Comparison of ENCODE assay signal across 8 cellular contexts in the genomic region with DNA sequence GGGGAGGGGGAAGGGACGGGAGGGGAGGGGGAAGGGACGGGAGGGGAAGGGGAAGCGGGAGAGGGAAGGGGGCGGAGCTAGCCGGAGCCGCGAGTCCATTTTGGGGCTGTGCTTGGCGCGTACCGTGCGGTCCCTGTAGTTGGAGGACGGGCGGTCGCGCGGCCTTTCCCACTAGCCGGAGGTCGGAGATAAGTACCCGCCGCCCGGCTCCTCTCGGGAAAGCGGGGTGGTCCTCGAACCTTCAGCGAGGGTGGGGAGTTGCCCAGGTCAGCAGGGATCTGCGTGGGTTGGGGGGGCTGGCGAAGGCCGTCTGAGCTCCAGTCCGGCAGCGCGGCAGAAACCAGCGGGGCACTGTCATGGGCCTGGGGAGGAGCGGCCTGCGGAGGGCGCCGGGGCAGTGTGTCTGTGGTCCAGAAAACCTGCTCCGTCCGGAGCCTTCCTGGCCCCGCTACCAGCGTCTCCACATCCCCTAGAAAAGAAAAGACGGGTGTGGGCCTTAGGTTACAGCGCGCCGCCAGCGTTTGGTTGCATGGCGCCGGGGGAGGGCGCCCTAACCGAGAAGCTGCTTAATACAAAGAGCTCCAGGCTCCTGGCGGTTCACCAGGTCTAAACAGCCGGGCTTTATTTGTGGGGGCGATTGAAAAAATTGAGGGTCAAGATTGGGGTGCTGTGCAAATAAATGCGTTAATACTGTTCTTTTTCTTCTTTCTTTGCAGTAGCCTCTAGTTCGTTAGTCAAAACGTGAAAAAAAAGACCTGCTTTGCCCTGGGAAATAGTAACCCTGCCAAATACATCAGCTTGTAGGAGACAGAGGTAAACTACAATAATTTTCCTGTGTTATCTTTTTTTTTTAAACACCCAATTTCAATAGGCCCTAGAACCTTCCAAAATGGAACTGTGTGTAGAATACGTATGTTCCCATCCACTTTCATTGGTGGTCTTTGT.
DNase-seq lines count a peak whose midpoint lies in the region; ATAC-seq and TF ChIP-seq lines count a peak whose summit lies in the region.

A gene with protein sequence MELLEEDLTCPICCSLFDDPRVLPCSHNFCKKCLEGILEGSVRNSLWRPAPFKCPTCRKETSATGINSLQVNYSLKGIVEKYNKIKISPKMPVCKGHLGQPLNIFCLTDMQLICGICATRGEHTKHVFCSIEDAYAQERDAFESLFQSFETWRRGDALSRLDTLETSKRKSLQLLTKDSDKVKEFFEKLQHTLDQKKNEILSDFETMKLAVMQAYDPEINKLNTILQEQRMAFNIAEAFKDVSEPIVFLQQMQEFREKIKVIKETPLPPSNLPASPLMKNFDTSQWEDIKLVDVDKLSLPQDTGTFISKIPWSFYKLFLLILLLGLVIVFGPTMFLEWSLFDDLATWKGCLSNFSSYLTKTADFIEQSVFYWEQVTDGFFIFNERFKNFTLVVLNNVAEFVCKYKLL (plus strand): TSS at position 92 of the 945 bp plus-strand sequence. CDS start 14,899 bp downstream, outside the sequence.

- peak; percentile 72 for ATAC-seq in GM21786 (IDR thresholded peaks at IDR 0.05; ENCODE audit: unreplicated experiment)
- peak; percentile 91 for ATAC-seq in stimulated activated naive CD8-positive, alpha-beta T cell treated with anti-CD3 and anti-CD28 coated beads, Interleukin-15, amount 100 ng/mL, for 72 hours

- H3K4me3 Mint-ChIP-seq in nephron progenitor cell, result peak within 1 kb of the TSS; percentile 92
- H3K4me3 Mint-ChIP-seq in stimulated activated naive CD8-positive, alpha-beta T cell treated with anti-CD3 and anti-CD28 coated beads, Interleukin-15, amount 100 ng/mL, for 72 hours, result peak within 1 kb of the TSS; percentile 85 to 89

- peaks cover 42% of the 10 kb centered on the region for H3K36me3 ChIP-seq in KOPT-K1 (ENCODE audit: insufficient read depth, low read length)

- no peaks in the 10 kb centered on the region for H3K9me3 Mint-ChIP-seq in nephron progenitor cell
- no peaks in the 10 kb centered on the region for H3K9me3 Mint-ChIP-seq in stimulated activated naive CD8-positive, alpha-beta T cell treated with anti-CD3 and anti-CD28 coated beads, Interleukin-15, amount 100 ng/mL, for 72 hours

- DNase-seq in EH (ENCODE audit: low read depth) (peak; percentile 89), fibroblast of pulmonary artery (ENCODE audit: low read depth) (peak; percentile 92), nephron progenitor cell (peak; percentile 88)
- DNase-seq in activated effector memory CD4-positive, alpha-beta T cell treated with Interleukin-2 at 50 U/mL for 16 hours, result peak; percentile 78
- DNase-seq in stimulated activated naive CD8-positive, alpha-beta T cell treated with anti-CD3 and anti-CD28 coated beads, Interleukin-15, amount 100 ng/mL, for 72 hours, result peak; percentile 80 to 87

- TF ChIP-seq CTCF in fibroblast of pulmonary artery (IDR thresholded peaks at IDR 0.05; ENCODE audit: low read length, missing control alignments) (peak; percentile 75), nephron progenitor cell (IDR thresholded peaks at IDR 0.05) (peak; percentile 57)

- peaks cover 36% of the 10 kb centered on the region for H3K4me1 Mint-ChIP-seq in nephron progenitor cell
- H3K4me1 Mint-ChIP-seq in stimulated activated naive CD8-positive, alpha-beta T cell treated with anti-CD3 and anti-CD28 coated beads, Interleukin-15, amount 100 ng/mL, for 72 hours, result peaks cover 42% of the 10 kb centered on the region

- H3K4me3 ChIP-seq in fibroblast of pulmonary artery (replicated peaks; ENCODE audit: low read depth, low read length), result peak within 1 kb of the TSS; percentile 86

- H3K36me3 Mint-ChIP-seq in nephron progenitor cell (ENCODE audit: low read depth), result peaks cover 39% of the 10 kb centered on the region

- no peaks in the 10 kb centered on the region for H3K27me3 Mint-ChIP-seq in nephron progenitor cell (ENCODE audit: low read depth, poor library complexity)
- no peaks in the 10 kb centered on the region for H3K27me3 Mint-ChIP-seq in stimulated activated naive CD8-positive, alpha-beta T cell treated with anti-CD3 and anti-CD28 coated beads, Interleukin-15, amount 100 ng/mL, for 72 hours

- peak within 1 kb of the TSS; percentile 94 for H3K27ac Mint-ChIP-seq in nephron progenitor cell
- H3K27ac Mint-ChIP-seq in stimulated activated naive CD8-positive, alpha-beta T cell treated with anti-CD3 and anti-CD28 coated beads, Interleukin-15, amount 100 ng/mL, for 72 hours, result peak within 1 kb of the TSS; percentile 4 to 92

- H3K9me3 ChIP-seq in KOPT-K1 (ENCODE audit: insufficient read depth, low read length, poor library complexity, severe bottlenecking), result no peaks in the 10 kb centered on the region

- H3K27ac ChIP-seq in KOPT-K1 (ENCODE audit: low read depth, low read length, poor library complexity, severe bottlenecking), result peak within 1 kb of the TSS; percentile 98

- TF ChIP-seq POLR2A in Raji (IDR thresholded peaks at IDR 0.05; ENCODE audit: insufficient read depth, low read depth, low read length), result peak; percentile 83

Comparison
In these comparisons a context has a peak if more than half of its experiments do, and no peak if none do; other contexts are left out.
1. Peak in every context shown above with its lines: DNase-seq, ATAC-seq, H3K4me3 ChIP-seq and H3K27ac ChIP-seq.